In genomic region chr11:84543367-84544159, GRCh38 we compare ENCODE assay signal across 18 cellular contexts.
DNase-seq lines count a peak whose midpoint lies in the region; TF ChIP-seq lines count a peak whose summit lies in the region.
"Had no signal": no experiment of that assay in that cellular context is flagged by ENCODE, and none has a peak within 500 bp of the region (broad histone marks: within the 10 kb centered on the region; RNA-seq: fewer than 3 reads in every experiment).

No MANE protein-coding gene starts in this region.

- peak; percentile 53 for TF ChIP-seq CTCF in neural progenitor cell (IDR thresholded peaks at IDR 0.05)

- H3K4me2 ChIP-seq in neural progenitor cell: peak overlapping the region; percentile 37

- peaks cover 3% of the 10 kb centered on the region for H3K27me3 Mint-ChIP-seq in neural progenitor cell (ENCODE audit: insufficient read depth, low read depth)
- H3K27me3 Mint-ChIP-seq: activated naive CD8-positive, alpha-beta T cell; T-helper 17 cell had no signal

- H3K4me3 Mint-ChIP-seq in neural progenitor cell: no peak overlapping the region
- H3K4me3 Mint-ChIP-seq: activated naive CD8-positive, alpha-beta T cell; T-helper 17 cell had no signal

- H3K4me1 ChIP-seq in neural progenitor cell: peaks cover 11% of the 10 kb centered on the region
- H3K4me1 ChIP-seq: right atrium auricular region had no signal

- H3K27ac ChIP-seq in neural progenitor cell: no peak overlapping the region
- H3K27ac ChIP-seq: cardiac muscle cell, HL-60, right atrium auricular region, RWPE1 had no signal

- no peaks in the 10 kb centered on the region for H3F3A ChIP-seq in neural progenitor cell (ENCODE audit: low read depth)

- no peaks in the 10 kb centered on the region for H3K36me3 Mint-ChIP-seq in neural progenitor cell
- H3K36me3 Mint-ChIP-seq: activated naive CD8-positive, alpha-beta T cell had no signal

- DNase-seq in NCI-H187 (lab: John Stamatoyannopoulos, UW): peak; percentile 1 to 12
- no peak for DNase-seq in NCI-H187 treated with DMSO at 0.1 percent for 48 hours (lab: John Stamatoyannopoulos, UW)
- peak; percentile 43 for DNase-seq in NCI-H69 (lab: John Stamatoyannopoulos, UW)
- peak; percentile 54 for DNase-seq in ecto neural progenitor cell (ENCODE audit: low spot score)
- DNase-seq in neural progenitor cell (ENCODE audit: low spot score): peak; percentile 71
- DNase-seq in LoVo (ENCODE audit: low spot score): no peak
- no peak for DNase-seq in stimulated activated CD4-positive, alpha-beta T cell treated with anti-CD3 and anti-CD28 coated beads, Interleukin-12 subunit alpha, Interleukin-12 subunit beta, amount 100 ng/mL, for 4 hours
- no peak for DNase-seq in HK-2 (ENCODE audit: unreplicated experiment)
- DNase-seq: ACHN; activated T-cell treated with anti-CD3 and anti-CD28 coated beads for 4 hours; effector CD8-positive, alpha-beta T cell; NCI-H2171 treated with DMSO at 0.1 percent for 48 hours; T-helper 17 cell had no signal

- H3K79me2 ChIP-seq in neural progenitor cell (ENCODE audit: low read depth): no peaks in the 10 kb centered on the region

- no peaks in the 10 kb centered on the region for H3K27me3 ChIP-seq in neural progenitor cell
- H3K27me3 ChIP-seq: cardiac muscle cell, right atrium auricular region had no signal

- H3K4me3 ChIP-seq in neural progenitor cell: no peak overlapping the region
- H3K4me3 ChIP-seq: cardiac muscle cell, right atrium auricular region had no signal

- H3K4me1 Mint-ChIP-seq in neural progenitor cell: peaks cover 18% of the 10 kb centered on the region
- H3K4me1 Mint-ChIP-seq: T-helper 17 cell had no signal

- H3K9me3 ChIP-seq in neural progenitor cell (ENCODE audit: low read depth): no peaks in the 10 kb centered on the region
- H3K9me3 ChIP-seq: right atrium auricular region had no signal

- H3K9ac ChIP-seq in neural progenitor cell: no peak overlapping the region

- no peaks in the 10 kb centered on the region for H4K20me1 ChIP-seq in neural progenitor cell (ENCODE audit: low read depth)

- no peaks in the 10 kb centered on the region for H3K9me3 Mint-ChIP-seq in neural progenitor cell

- no peaks in the 10 kb centered on the region for H3K36me3 ChIP-seq in neural progenitor cell
- H3K36me3 ChIP-seq: cardiac muscle cell, right atrium auricular region had no signal

- H2AFZ ChIP-seq in neural progenitor cell (replicated peaks): no peak overlapping the region

- no peak overlapping the region for H3K27ac Mint-ChIP-seq in neural progenitor cell
- H3K27ac Mint-ChIP-seq: activated naive CD8-positive, alpha-beta T cell; T-helper 17 cell had no signal

Comparison
In these comparisons a context has a peak if more than half of its experiments do, and no peak if none do; other contexts are left out.
1. DNase-seq: peak in NCI-H187 (2 of 2), NCI-H69 (single experiment), ecto neural progenitor cell (single experiment) and neural progenitor cell (single experiment); none in NCI-H187 treated with DMSO at 0.1 percent for 48 hours (single experiment), LoVo (single experiment), stimulated activated CD4-positive, alpha-beta T cell treated with anti-CD3 and anti-CD28 coated beads, Interleukin-12 subunit alpha, Interleukin-12 subunit beta, amount 100 ng/mL, for 4 hours (single experiment) and HK-2 (single experiment).